Comparison of ENCODE assay signal across 1 cellular context in genomic region chr4:26857278-26858034, GRCh38.
A peak's percentile ranks its signal among the peaks of the same experiment; 100 is the strongest.
TF ChIP-seq lines count a peak whose summit lies in the region.

No MANE protein-coding gene starts in this region.

TF ChIP-seq in K562, 482 proteins besides CTCF, POLR2A, EP300 and RAD21 (continued from another document and continues in another):
- TF ChIP-seq, protein P1, sequence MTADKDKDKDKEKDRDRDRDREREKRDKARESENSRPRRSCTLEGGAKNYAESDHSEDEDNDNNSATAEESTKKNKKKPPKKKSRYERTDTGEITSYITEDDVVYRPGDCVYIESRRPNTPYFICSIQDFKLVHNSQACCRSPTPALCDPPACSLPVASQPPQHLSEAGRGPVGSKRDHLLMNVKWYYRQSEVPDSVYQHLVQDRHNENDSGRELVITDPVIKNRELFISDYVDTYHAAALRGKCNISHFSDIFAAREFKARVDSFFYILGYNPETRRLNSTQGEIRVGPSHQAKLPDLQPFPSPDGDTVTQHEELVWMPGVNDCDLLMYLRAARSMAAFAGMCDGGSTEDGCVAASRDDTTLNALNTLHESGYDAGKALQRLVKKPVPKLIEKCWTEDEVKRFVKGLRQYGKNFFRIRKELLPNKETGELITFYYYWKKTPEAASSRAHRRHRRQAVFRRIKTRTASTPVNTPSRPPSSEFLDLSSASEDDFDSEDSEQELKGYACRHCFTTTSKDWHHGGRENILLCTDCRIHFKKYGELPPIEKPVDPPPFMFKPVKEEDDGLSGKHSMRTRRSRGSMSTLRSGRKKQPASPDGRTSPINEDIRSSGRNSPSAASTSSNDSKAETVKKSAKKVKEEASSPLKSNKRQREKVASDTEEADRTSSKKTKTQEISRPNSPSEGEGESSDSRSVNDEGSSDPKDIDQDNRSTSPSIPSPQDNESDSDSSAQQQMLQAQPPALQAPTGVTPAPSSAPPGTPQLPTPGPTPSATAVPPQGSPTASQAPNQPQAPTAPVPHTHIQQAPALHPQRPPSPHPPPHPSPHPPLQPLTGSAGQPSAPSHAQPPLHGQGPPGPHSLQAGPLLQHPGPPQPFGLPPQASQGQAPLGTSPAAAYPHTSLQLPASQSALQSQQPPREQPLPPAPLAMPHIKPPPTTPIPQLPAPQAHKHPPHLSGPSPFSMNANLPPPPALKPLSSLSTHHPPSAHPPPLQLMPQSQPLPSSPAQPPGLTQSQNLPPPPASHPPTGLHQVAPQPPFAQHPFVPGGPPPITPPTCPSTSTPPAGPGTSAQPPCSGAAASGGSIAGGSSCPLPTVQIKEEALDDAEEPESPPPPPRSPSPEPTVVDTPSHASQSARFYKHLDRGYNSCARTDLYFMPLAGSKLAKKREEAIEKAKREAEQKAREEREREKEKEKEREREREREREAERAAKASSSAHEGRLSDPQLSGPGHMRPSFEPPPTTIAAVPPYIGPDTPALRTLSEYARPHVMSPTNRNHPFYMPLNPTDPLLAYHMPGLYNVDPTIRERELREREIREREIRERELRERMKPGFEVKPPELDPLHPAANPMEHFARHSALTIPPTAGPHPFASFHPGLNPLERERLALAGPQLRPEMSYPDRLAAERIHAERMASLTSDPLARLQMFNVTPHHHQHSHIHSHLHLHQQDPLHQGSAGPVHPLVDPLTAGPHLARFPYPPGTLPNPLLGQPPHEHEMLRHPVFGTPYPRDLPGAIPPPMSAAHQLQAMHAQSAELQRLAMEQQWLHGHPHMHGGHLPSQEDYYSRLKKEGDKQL (CRISPR knock-in tag; IDR thresholded peaks at IDR 0.05; ENCODE audit: borderline replicate concordance), result peak; percentile 62; the same call in 1 of the 2 replicates
- TF ChIP-seq MTA2 (IDR thresholded peaks at IDR 0.05; ENCODE audit: low read depth) (no peak), ZNF583 (CRISPR knock-in tag; IDR thresholded peaks at IDR 0.05) (no peak), SRF (CRISPR knock-in tag; IDR thresholded peaks at IDR 0.05) (no peak), HNRNPH1 (optimal IDR thresholded peaks at IDR 0.05; ENCODE audit: low read depth, low read length) (no peak), SMAD4 (CRISPR knock-in tag; conservative IDR thresholded peaks at IDR 0.05) (peak; percentile 62), MAZ (CRISPR knock-in tag; conservative IDR thresholded peaks at IDR 0.05 in 1 of 2, IDR thresholded peaks at IDR 0.05 in 1 of 2) (peak; percentile 20 to 60; a peak in 1 of 4 replicates), FOXA1 (IDR thresholded peaks at IDR 0.05; ENCODE audit: borderline replicate concordance) (no peak), PTTG1 (tag; IDR thresholded peaks at IDR 0.05; ENCODE audit: low read depth) (no peak), EP400 (IDR thresholded peaks at IDR 0.05) (no peak; the same call in 1 of the 2 replicates), THRAP3 (IDR thresholded peaks at IDR 0.05; ENCODE audit: borderline replicate concordance) (no peak), POLR2AphosphoS5 (IDR thresholded peaks at IDR 0.05; ENCODE audit: control insufficient read depth, insufficient read depth, low read depth, low read length) (no peak; the same call in 1 of the 2 replicates), ZNF174 (CRISPR knock-in tag; IDR thresholded peaks at IDR 0.05) (no peak), ZNF766 (CRISPR knock-in tag; conservative IDR thresholded peaks at IDR 0.05) (no peak), ZFPM2 (CRISPR knock-in tag; IDR thresholded peaks at IDR 0.05) (no peak), ZNF75A (CRISPR knock-in tag; IDR thresholded peaks at IDR 0.05) (no peak), KLF10 (CRISPR knock-in tag; IDR thresholded peaks at IDR 0.05) (no peak), ZNF197 (CRISPR knock-in tag; IDR thresholded peaks at IDR 0.05; ENCODE audit: low read depth) (no peak), ATF7 (IDR thresholded peaks at IDR 0.05) (peak; percentile 93), SNRNP70 (optimal IDR thresholded peaks at IDR 0.05; ENCODE audit: low read depth, low read length) (no peak), TRIM24 (IDR thresholded peaks at IDR 0.05) (peak in 1 of 2 experiments; percentile 22; a peak in 1 of 4 replicates), KLF13 (tag; IDR thresholded peaks at IDR 0.05; ENCODE audit: borderline replicate concordance, low read depth) (0 out of 2 replicates have a peak, but pooled peaks have one; percentile 51), USF2 (CRISPR knock-in tag; IDR thresholded peaks at IDR 0.05) (no peak), CBX1 (IDR thresholded peaks at IDR 0.05; ENCODE audit: low read depth) (peak; percentile 86; the same call in 1 of the 2 replicates), ZFX (CRISPR knock-in tag; IDR thresholded peaks at IDR 0.05) (no peak), ZC3H11A (IDR thresholded peaks at IDR 0.05; ENCODE audit: low read depth, low read length) (no peak), RBM15 (IDR thresholded peaks at IDR 0.05; ENCODE audit: insufficient read depth, low read length) (no peak), BDP1 (IDR thresholded peaks at IDR 0.05; ENCODE audit: insufficient read depth, insufficient read length) (no peak), NFE2L1 (tag; IDR thresholded peaks at IDR 0.05; ENCODE audit: borderline replicate concordance, low read depth) (no peak), MXI1 (IDR thresholded peaks at IDR 0.05; ENCODE audit: low read depth, low read length) (no peak), SFPQ (IDR thresholded peaks at IDR 0.05; ENCODE audit: low read depth, low read length) (no peak), FOXK1 (CRISPR knock-in tag; IDR thresholded peaks at IDR 0.05; ENCODE audit: borderline replicate concordance) (no peak), ZNF561 (CRISPR knock-in tag; conservative IDR thresholded peaks at IDR 0.05) (no peak), RHOXF2B (CRISPR knock-in tag; conservative IDR thresholded peaks at IDR 0.05) (no peak), PCBP1 (IDR thresholded peaks at IDR 0.05; ENCODE audit: low read depth, low read length, poor library complexity, severe bottlenecking) (peak; percentile 69), XRCC3 (IDR thresholded peaks at IDR 0.05) (no peak), ZNF23 (CRISPR knock-in tag; IDR thresholded peaks at IDR 0.05) (no peak), MAFF (IDR thresholded peaks at IDR 0.05; ENCODE audit: low read length) (no peak), ZNF668 (CRISPR knock-in tag; IDR thresholded peaks at IDR 0.05) (no peak), MCM7 (IDR thresholded peaks at IDR 0.05) (no peak), TCF3 (CRISPR knock-in tag; IDR thresholded peaks at IDR 0.05) (no peak), RAD51 (IDR thresholded peaks at IDR 0.05; ENCODE audit: borderline replicate concordance, low read depth) (no peak), DPF2 (IDR thresholded peaks at IDR 0.05) (no peak)
- TF ChIP-seq, protein P2, sequence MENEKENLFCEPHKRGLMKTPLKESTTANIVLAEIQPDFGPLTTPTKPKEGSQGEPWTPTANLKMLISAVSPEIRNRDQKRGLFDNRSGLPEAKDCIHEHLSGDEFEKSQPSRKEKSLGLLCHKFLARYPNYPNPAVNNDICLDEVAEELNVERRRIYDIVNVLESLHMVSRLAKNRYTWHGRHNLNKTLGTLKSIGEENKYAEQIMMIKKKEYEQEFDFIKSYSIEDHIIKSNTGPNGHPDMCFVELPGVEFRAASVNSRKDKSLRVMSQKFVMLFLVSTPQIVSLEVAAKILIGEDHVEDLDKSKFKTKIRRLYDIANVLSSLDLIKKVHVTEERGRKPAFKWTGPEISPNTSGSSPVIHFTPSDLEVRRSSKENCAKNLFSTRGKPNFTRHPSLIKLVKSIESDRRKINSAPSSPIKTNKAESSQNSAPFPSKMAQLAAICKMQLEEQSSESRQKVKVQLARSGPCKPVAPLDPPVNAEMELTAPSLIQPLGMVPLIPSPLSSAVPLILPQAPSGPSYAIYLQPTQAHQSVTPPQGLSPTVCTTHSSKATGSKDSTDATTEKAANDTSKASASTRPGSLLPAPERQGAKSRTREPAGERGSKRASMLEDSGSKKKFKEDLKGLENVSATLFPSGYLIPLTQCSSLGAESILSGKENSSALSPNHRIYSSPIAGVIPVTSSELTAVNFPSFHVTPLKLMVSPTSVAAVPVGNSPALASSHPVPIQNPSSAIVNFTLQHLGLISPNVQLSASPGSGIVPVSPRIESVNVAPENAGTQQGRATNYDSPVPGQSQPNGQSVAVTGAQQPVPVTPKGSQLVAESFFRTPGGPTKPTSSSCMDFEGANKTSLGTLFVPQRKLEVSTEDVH (IDR thresholded peaks at IDR 0.05; ENCODE audit: low read depth, partially characterized antibody), result no peak
- TF ChIP-seq, protein P3, sequence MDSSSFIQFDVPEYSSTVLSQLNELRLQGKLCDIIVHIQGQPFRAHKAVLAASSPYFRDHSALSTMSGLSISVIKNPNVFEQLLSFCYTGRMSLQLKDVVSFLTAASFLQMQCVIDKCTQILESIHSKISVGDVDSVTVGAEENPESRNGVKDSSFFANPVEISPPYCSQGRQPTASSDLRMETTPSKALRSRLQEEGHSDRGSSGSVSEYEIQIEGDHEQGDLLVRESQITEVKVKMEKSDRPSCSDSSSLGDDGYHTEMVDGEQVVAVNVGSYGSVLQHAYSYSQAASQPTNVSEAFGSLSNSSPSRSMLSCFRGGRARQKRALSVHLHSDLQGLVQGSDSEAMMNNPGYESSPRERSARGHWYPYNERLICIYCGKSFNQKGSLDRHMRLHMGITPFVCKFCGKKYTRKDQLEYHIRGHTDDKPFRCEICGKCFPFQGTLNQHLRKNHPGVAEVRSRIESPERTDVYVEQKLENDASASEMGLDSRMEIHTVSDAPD (CRISPR knock-in tag; IDR thresholded peaks at IDR 0.05), result no peak
- TF ChIP-seq, protein P4, sequence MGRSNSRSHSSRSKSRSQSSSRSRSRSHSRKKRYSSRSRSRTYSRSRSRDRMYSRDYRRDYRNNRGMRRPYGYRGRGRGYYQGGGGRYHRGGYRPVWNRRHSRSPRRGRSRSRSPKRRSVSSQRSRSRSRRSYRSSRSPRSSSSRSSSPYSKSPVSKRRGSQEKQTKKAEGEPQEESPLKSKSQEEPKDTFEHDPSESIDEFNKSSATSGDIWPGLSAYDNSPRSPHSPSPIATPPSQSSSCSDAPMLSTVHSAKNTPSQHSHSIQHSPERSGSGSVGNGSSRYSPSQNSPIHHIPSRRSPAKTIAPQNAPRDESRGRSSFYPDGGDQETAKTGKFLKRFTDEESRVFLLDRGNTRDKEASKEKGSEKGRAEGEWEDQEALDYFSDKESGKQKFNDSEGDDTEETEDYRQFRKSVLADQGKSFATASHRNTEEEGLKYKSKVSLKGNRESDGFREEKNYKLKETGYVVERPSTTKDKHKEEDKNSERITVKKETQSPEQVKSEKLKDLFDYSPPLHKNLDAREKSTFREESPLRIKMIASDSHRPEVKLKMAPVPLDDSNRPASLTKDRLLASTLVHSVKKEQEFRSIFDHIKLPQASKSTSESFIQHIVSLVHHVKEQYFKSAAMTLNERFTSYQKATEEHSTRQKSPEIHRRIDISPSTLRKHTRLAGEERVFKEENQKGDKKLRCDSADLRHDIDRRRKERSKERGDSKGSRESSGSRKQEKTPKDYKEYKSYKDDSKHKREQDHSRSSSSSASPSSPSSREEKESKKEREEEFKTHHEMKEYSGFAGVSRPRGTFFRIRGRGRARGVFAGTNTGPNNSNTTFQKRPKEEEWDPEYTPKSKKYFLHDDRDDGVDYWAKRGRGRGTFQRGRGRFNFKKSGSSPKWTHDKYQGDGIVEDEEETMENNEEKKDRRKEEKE (IDR thresholded peaks at IDR 0.05; ENCODE audit: borderline replicate concordance in 1 of 2, control insufficient read depth in 1 of 2, low read depth in 2 of 2, low read length in 1 of 2), result no peak
- TF ChIP-seq, protein P5, sequence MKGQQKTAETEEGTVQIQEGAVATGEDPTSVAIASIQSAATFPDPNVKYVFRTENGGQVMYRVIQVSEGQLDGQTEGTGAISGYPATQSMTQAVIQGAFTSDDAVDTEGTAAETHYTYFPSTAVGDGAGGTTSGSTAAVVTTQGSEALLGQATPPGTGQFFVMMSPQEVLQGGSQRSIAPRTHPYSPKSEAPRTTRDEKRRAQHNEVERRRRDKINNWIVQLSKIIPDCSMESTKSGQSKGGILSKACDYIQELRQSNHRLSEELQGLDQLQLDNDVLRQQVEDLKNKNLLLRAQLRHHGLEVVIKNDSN (CRISPR knock-in tag; IDR thresholded peaks at IDR 0.05), result no peak
- TF ChIP-seq, protein P6, sequence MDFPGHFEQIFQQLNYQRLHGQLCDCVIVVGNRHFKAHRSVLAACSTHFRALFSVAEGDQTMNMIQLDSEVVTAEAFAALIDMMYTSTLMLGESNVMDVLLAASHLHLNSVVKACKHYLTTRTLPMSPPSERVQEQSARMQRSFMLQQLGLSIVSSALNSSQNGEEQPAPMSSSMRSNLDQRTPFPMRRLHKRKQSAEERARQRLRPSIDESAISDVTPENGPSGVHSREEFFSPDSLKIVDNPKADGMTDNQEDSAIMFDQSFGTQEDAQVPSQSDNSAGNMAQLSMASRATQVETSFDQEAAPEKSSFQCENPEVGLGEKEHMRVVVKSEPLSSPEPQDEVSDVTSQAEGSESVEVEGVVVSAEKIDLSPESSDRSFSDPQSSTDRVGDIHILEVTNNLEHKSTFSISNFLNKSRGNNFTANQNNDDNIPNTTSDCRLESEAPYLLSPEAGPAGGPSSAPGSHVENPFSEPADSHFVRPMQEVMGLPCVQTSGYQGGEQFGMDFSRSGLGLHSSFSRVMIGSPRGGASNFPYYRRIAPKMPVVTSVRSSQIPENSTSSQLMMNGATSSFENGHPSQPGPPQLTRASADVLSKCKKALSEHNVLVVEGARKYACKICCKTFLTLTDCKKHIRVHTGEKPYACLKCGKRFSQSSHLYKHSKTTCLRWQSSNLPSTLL (IDR thresholded peaks at IDR 0.05), result no peak
- TF ChIP-seq, protein P7, sequence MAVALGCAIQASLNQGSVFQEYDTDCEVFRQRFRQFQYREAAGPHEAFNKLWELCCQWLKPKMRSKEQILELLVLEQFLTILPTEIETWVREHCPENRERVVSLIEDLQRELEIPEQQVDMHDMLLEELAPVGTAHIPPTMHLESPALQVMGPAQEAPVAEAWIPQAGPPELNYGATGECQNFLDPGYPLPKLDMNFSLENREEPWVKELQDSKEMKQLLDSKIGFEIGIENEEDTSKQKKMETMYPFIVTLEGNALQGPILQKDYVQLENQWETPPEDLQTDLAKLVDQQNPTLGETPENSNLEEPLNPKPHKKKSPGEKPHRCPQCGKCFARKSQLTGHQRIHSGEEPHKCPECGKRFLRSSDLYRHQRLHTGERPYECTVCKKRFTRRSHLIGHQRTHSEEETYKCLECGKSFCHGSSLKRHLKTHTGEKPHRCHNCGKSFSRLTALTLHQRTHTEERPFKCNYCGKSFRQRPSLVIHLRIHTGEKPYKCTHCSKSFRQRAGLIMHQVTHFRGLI (CRISPR knock-in tag; IDR thresholded peaks at IDR 0.05), result no peak
